ENCODE assay signal across 33 cellular contexts in genomic region chr20:21707267-21707666, GRCh38. TPM values are rescaled to one million over a fixed set of nuclear protein-coding genes. Genes with fewer than 3 reads are reported as not detected.
"Had no signal": no experiment of that assay in that cellular context is flagged by ENCODE, and none has a peak within 500 bp of the region (broad histone marks: within the 10 kb centered on the region; RNA-seq: fewer than 3 reads in every experiment).

No MANE protein-coding gene starts in this region.

- H3K9me3 Mint-ChIP-seq: natural killer cell treated with Interleukin-12 subunit alpha and Interleukin-12 subunit beta and Interleukin-15 and Interleukin-18, amount 100 ng/mL, for 72 hours had no signal

- H3K27ac ChIP-seq: coronary artery, esophagus squamous epithelium, heart right ventricle, left ventricle myocardium inferior, lower lobe of right lung, neural progenitor cell, stomach, tibial artery, upper lobe of left lung had no signal

- DNase-seq: dermis blood vessel endothelial cell; effector memory CD4-positive, alpha-beta T cell; erythroblast; esophagus squamous epithelium; foreskin melanocyte; heart right ventricle; hippocampal formation; immature natural killer cell; kidney glomerular epithelial cell; left colon; left ventricle myocardium inferior; lower lobe of right lung; naive B cell; stimulated activated CD4-positive, alpha-beta T cell treated with anti-CD3 and anti-CD28 coated beads, Interleukin-12 subunit alpha, Interleukin-12 subunit beta, amount 100 ng/mL, for 4 hours; stimulated activated CD4-positive, alpha-beta T cell treated with anti-CD3 and anti-CD28 coated beads, Interleukin-1b, Interleukin-23, amount 100 ng/mL, for 48 hours; stimulated activated CD4-positive, alpha-beta T cell treated with anti-CD3 and anti-CD28 coated beads, Interleukin-4, amount 100 ng/mL, for 1 hour; stimulated activated CD8-positive, alpha-beta memory T cell treated with anti-CD3 and anti-CD28 coated beads, Interleukin-4, amount 100 ng/mL, for 48 hours; stimulated activated naive CD4-positive, alpha-beta T cell treated with Interleukin-2 at 50 U/mL for 16 hours; stomach; tibial artery had no signal

- H3K36me3 ChIP-seq: esophagus squamous epithelium, heart right ventricle, left ventricle myocardium inferior, lower lobe of right lung, neural progenitor cell, stomach, tibial artery, upper lobe of left lung had no signal

- H3K4me3 Mint-ChIP-seq: immature natural killer cell; memory B cell; naive B cell; natural killer cell treated with Interleukin-12 subunit alpha and Interleukin-12 subunit beta and Interleukin-15 and Interleukin-18, amount 100 ng/mL, for 72 hours; neural progenitor cell had no signal

- H3K4me3 ChIP-seq: coronary artery, esophagus squamous epithelium, heart right ventricle, left ventricle myocardium inferior, lower lobe of right lung, smooth muscle cell, stomach, tibial artery, upper lobe of left lung had no signal

- H3K4me1 Mint-ChIP-seq: immature natural killer cell had no signal

- H3K27ac Mint-ChIP-seq: immature natural killer cell; memory B cell; natural killer cell treated with Interleukin-12 subunit alpha and Interleukin-12 subunit beta and Interleukin-15 and Interleukin-18, amount 100 ng/mL, for 72 hours; neural progenitor cell had no signal

- H3K36me3 Mint-ChIP-seq: immature natural killer cell; naive B cell; natural killer cell treated with Interleukin-12 subunit alpha and Interleukin-12 subunit beta and Interleukin-15 and Interleukin-18, amount 100 ng/mL, for 72 hours; neural progenitor cell had no signal

- H2AFZ ChIP-seq: neural progenitor cell had no signal

- H3K4me2 ChIP-seq: smooth muscle cell had no signal

- H3K9ac ChIP-seq: neural progenitor cell had no signal

- ATAC-seq: heart right ventricle; left colon; lower lobe of right lung; natural killer cell treated with Interleukin-12 subunit alpha and Interleukin-12 subunit beta and Interleukin-15 and Interleukin-18, amount 100 ng/mL, for 72 hours; sciatic nerve had no signal

- H3K9me3 ChIP-seq: esophagus squamous epithelium, heart right ventricle, left ventricle myocardium inferior, lower lobe of right lung, stomach, tibial artery, upper lobe of left lung had no signal

- FAIRE-seq: urothelium cell line had no signal

RNA-seq across cellular contexts. Expression of gene PAX1, which starts 1.8 kb away (rescaled TPM):
- total RNA-seq: dermis blood vessel endothelial cell; heart right ventricle; left colon; left ventricle myocardium inferior; lower lobe of right lung; mononuclear cell; natural killer cell treated with Interleukin-12 subunit alpha and Interleukin-12 subunit beta and Interleukin-15 and Interleukin-18, amount 100 ng/mL, for 72 hours; osteocyte; posterior vena cava; pulmonary artery endothelial cell; smooth muscle cell; stomach; temporal lobe had no signal
- polyA plus RNA-seq: heart right ventricle, immature natural killer cell, smooth muscle cell, stomach had no signal
